17 cellular contexts compared by ENCODE assay signal in genomic region chr2:117702098-117702497, GRCh38.
A peak's percentile ranks its signal among the peaks of the same experiment; 100 is the strongest.
DNase-seq lines count a peak whose midpoint lies in the region; ATAC-seq, FAIRE-seq and TF ChIP-seq lines count a peak whose summit lies in the region.
"Had no signal": no experiment of that assay in that cellular context is flagged by ENCODE, and none has a peak within 500 bp of the region (broad histone marks: within the 10 kb centered on the region; RNA-seq: fewer than 3 reads in every experiment).

No MANE protein-coding gene starts in this region.

- no peak for TF ChIP-seq CTCF in heart right ventricle (IDR thresholded peaks at IDR 0.05)

- intact Hi-C loops in heart right ventricle (cut with DNase I): no loop called here

- H3K36me3 ChIP-seq in heart right ventricle: no peaks in the 10 kb centered on the region

- TF ChIP-seq POLR2A in GM12892 (IDR thresholded peaks at IDR 0.05; ENCODE audit: low read depth, low read length): no peak

- peak; percentile 69 for ATAC-seq in GM18867 (IDR thresholded peaks at IDR 0.05; ENCODE audit: unreplicated experiment)
- peak; percentile 67 for ATAC-seq in HG02798 (IDR thresholded peaks at IDR 0.05; ENCODE audit: poor library complexity, unreplicated experiment)
- no peak for ATAC-seq in heart right ventricle

- peak; percentile 81 for FAIRE-seq in GM12892 (lab: Jason Lieb, UNC)
- FAIRE-seq: A204.1, GM19239 had no signal

- no peak for DNase-seq in GM12892 (ENCODE audit: insufficient read length)
- DNase-seq in OCI-M1 (lab: John Stamatoyannopoulos, UW): peak; percentile 3
- no peak for DNase-seq in heart right ventricle
- DNase-seq in activated T-cell treated with anti-CD3 and anti-CD28 coated beads, Interleukin-2, amount 50 U/mL, for 48 hours: no peak
- no peak for DNase-seq in Kasumi-1 (lab: John Stamatoyannopoulos, UW)
- DNase-seq: C1 segment of cervical spinal cord; Calu3; CD4-positive, alpha-beta T cell; DMS 273 treated with DMSO at 0.1 percent for 48 hours; GOT3; H9; IMR-90; KBM-7 had no signal

- no peak overlapping the region for H3K4me3 ChIP-seq in heart right ventricle

- H3K27ac ChIP-seq in heart right ventricle: no peak overlapping the region

- peaks cover 0 to 4% (median 0%) of the 10 kb centered on the region in 7 donors for H3K27me3 ChIP-seq in heart right ventricle

- 63 to 71% methylated on average over 2 of the region's 2 CpGs for WGBS in heart right ventricle, 2 donors

- no peaks in the 10 kb centered on the region for H3K4me1 ChIP-seq in heart right ventricle

- no peaks in the 10 kb centered on the region for H3K9me3 ChIP-seq in heart right ventricle

Comparison
In these comparisons a context has a peak if more than half of its experiments do, and no peak if none do; other contexts are left out.
1. ATAC-seq: peak in GM18867 (single experiment) and HG02798 (single experiment); none in heart right ventricle (0 of 8).